1 cellular context compared by ENCODE assay signal in the genomic region with DNA sequence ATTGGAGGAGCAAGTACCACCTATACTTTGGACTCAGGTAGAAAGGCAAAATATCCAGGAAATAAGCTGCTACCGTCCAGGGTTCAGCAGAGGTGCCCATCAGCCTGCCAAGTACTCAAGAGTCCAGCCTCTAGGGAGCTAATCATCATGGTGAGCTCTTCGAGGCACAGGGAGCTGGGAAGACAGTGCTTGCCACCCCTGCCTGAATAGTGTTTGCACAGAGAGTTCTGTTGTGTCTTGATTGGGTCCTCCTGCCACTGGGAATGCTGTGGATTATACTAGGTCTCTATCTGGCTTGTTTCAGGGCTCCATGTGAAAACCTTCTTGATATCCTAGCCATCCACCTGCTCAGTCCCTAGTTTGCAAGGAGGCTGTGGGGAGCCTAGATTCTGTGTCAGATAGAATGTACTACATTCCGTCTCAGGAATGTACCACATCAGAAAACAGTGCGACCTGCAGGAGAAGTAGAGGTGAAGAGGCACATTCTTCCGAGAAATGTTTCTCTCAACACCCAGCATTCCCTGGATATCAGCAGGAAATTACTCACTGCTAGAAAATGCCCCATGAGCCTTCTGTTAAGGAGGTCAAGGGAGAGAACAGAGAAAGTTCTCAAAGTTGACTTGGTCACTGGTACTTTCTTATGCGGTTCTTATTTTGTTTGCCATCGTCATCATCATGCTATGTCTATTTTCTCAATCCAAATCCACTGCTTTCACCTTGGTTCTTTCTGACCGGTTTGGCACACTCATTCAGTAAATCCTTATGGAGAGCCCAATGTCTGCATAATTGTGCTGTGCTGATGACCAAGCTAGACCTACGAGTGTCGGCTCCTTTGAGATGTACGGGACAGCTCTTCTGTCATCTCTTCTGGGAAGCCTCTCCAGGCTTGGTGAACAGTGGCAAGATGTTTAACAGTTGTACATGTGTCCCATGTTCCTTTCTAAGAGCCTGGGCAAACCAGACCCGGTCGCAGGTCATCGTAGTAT.
TF ChIP-seq lines count a peak whose summit lies in the region.

No MANE protein-coding gene starts in this region.

TF ChIP-seq in GM23338, 12 proteins besides CTCF, POLR2A, EP300 and RAD21 (continued from another document):
- TF ChIP-seq EZH2 (IDR thresholded peaks at IDR 0.05; ENCODE audit: low read depth, unreplicated experiment) (no peak), NANOG (IDR thresholded peaks at IDR 0.05; ENCODE audit: borderline replicate concordance) (no peak), JUNB (IDR thresholded peaks at IDR 0.05; ENCODE audit: unreplicated experiment) (no peak)
